In the genomic region with DNA sequence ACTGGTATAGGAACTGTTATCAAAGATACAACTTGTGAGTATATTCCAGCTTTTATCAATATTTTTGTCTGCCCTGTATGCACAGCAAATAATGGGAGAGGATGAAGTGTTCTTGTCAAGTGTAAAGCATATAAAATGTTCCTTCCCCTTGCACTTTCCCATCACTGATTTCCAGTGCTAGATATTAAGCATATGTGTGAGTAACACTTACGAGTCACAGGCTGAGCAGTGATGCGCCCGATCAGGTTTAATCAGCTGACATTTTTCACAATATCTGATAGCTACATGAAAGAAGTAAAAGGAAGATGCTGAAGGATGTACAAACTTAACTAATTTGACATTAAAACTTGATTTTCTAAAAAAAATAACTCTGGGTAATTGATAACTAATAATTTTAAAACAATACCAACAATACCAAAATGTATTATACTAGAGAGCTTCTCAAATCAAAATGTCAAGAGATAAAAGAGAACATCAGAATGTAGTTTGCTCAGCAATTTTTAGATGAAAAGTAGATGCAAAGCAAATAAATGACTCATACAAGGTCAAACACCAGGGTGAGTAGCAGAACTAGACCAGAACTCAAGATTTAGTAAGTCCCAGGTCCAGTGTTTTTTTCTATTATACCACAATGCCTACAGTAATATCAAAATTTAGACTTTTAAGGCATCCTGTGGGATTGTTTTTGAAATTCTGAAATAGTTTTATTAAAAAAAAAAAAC, we compare ENCODE assay signal across 13 cellular contexts. TPM values are rescaled to one million over a fixed set of nuclear protein-coding genes. Genes with fewer than 3 reads are reported as not detected.
DNase-seq lines count a peak whose midpoint lies in the region; ATAC-seq, FAIRE-seq and TF ChIP-seq lines count a peak whose summit lies in the region.
"Had no signal": no experiment of that assay in that cellular context is flagged by ENCODE, and none has a peak within 500 bp of the region (broad histone marks: within the 10 kb centered on the region; RNA-seq: fewer than 3 reads in every experiment).

No MANE protein-coding gene starts in this region.

- DNase-seq in H54 (ENCODE audit: insufficient read length, low spot score) (no peak), foreskin keratinocyte (peak; percentile 9 to 33), COLO668 (lab: John Stamatoyannopoulos, UW; ENCODE audit: unreplicated experiment) (no peak), suprapubic skin (ENCODE audit: low spot score in 2 of 2) (no peak), NCI-H1105 treated with DMSO at 0.1 percent for 48 hours (lab: John Stamatoyannopoulos, UW) (no peak)
- no peak for DNase-seq in activated T-helper 2 cell treated with anti-CD3 and anti-CD28 coated beads, Interferon-gamma antibody, Interleukin-2, Interleukin-4, amounts not matched to agents 10 μg/mL and 5 μg/mL and 100 μg/mL, durations not matched to agents 14 hours and 24 hours and 36 hours (ENCODE audit: low spot score)
- DNase-seq: esophagus squamous epithelium, midbrain, right lobe of liver, WERI-Rb-1 had no signal

- no peak for TF ChIP-seq CTCF in foreskin keratinocyte (conservative IDR thresholded peaks at IDR 0.05)
- TF ChIP-seq CTCF in suprapubic skin (IDR thresholded peaks at IDR 0.05) = no peak

- no peak for TF ChIP-seq POLR2A in H54 (IDR thresholded peaks at IDR 0.05; ENCODE audit: low read depth, low read length)
- no peak for TF ChIP-seq POLR2A in suprapubic skin (IDR thresholded peaks at IDR 0.05)

- no peak overlapping the region for H2AFZ ChIP-seq in ACC112 (ENCODE audit: low read length, unreplicated experiment)

- H3K79me2 ChIP-seq in ACC112 (ENCODE audit: control insufficient read depth, insufficient read depth, low read length, unreplicated experiment) = peaks cover 5% of the 10 kb centered on the region

- no peaks in the 10 kb centered on the region for H3K27me3 ChIP-seq in ACC112 (ENCODE audit: insufficient read depth, low read length)
- H3K27me3 ChIP-seq in foreskin keratinocyte = no peaks in the 10 kb centered on the region
- no peaks in the 10 kb centered on the region for H3K27me3 ChIP-seq in suprapubic skin
- H3K27me3 ChIP-seq: esophagus squamous epithelium, right lobe of liver had no signal

- intact Hi-C loops in activated T-helper 2 cell treated with anti-CD3 and anti-CD28 coated beads, Interferon-gamma antibody, Interleukin-2, Interleukin-4, amounts not matched to agents 10 μg/mL and 5 μg/mL and 100 μg/mL, durations not matched to agents 14 hours and 24 hours and 36 hours (cut with micrococcal nuclease) = loop anchor here (1.0 to 5.0 kb wide), 2 partner anchors 35 to 56 kb away; no protein-coding TSS in a partner anchor

- no peaks in the 10 kb centered on the region for H3K27me3 Mint-ChIP-seq in activated T-helper 2 cell treated with anti-CD3 and anti-CD28 coated beads, Interferon-gamma antibody, Interleukin-2, Interleukin-4, amounts not matched to agents 10 μg/mL and 5 μg/mL and 100 μg/mL, durations not matched to agents 14 hours and 24 hours and 36 hours (ENCODE audit: low read depth)

- H3K27ac ChIP-seq in ACC112 (ENCODE audit: low read depth, low read length) = peak overlapping the region; percentile 82
- no peak overlapping the region for H3K27ac ChIP-seq in foreskin keratinocyte
- no peak overlapping the region for H3K27ac ChIP-seq in suprapubic skin
- H3K27ac ChIP-seq: esophagus squamous epithelium, right lobe of liver, WERI-Rb-1 had no signal

- no peak overlapping the region for H3K4me3 Mint-ChIP-seq in activated T-helper 2 cell treated with anti-CD3 and anti-CD28 coated beads, Interferon-gamma antibody, Interleukin-2, Interleukin-4, amounts not matched to agents 10 μg/mL and 5 μg/mL and 100 μg/mL, durations not matched to agents 14 hours and 24 hours and 36 hours (ENCODE audit: low read depth)

- H3K4me3 ChIP-seq in ACC112 (ENCODE audit: low read depth, low read length) = no peak overlapping the region
- H3K4me3 ChIP-seq in suprapubic skin = no peak overlapping the region
- H3K4me3 ChIP-seq: esophagus squamous epithelium, right lobe of liver had no signal

- H3K4me1 Mint-ChIP-seq in activated T-helper 2 cell treated with anti-CD3 and anti-CD28 coated beads, Interferon-gamma antibody, Interleukin-2, Interleukin-4, amounts not matched to agents 10 μg/mL and 5 μg/mL and 100 μg/mL, durations not matched to agents 14 hours and 24 hours and 36 hours (ENCODE audit: low read depth) = peaks cover 25% of the 10 kb centered on the region

- TF ChIP-seq EP300 in suprapubic skin (IDR thresholded peaks at IDR 0.05) = no peak

- peak; percentile 87 for ATAC-seq in foreskin keratinocyte
- ATAC-seq in HG03342 (IDR thresholded peaks at IDR 0.05; ENCODE audit: unreplicated experiment) = no peak

- peaks cover 14% of the 10 kb centered on the region for H3K9me3 Mint-ChIP-seq in activated T-helper 2 cell treated with anti-CD3 and anti-CD28 coated beads, Interferon-gamma antibody, Interleukin-2, Interleukin-4, amounts not matched to agents 10 μg/mL and 5 μg/mL and 100 μg/mL, durations not matched to agents 14 hours and 24 hours and 36 hours

- H3K4me1 ChIP-seq in ACC112 (ENCODE audit: control insufficient read depth, insufficient read depth, low read length, unreplicated experiment) (peaks cover 32% of the 10 kb centered on the region), foreskin keratinocyte (peaks cover 7% of the 10 kb centered on the region), suprapubic skin (no peaks in the 10 kb centered on the region)
- H3K4me1 ChIP-seq: right lobe of liver had no signal

- H3K36me3 ChIP-seq in ACC112 (ENCODE audit: insufficient read depth, low read length) (peaks cover 6% of the 10 kb centered on the region; the same call in 1 of the 2 replicates), suprapubic skin (peaks cover 23% of the 10 kb centered on the region)

- peak overlapping the region; percentile 59 for H3K27ac Mint-ChIP-seq in activated T-helper 2 cell treated with anti-CD3 and anti-CD28 coated beads, Interferon-gamma antibody, Interleukin-2, Interleukin-4, amounts not matched to agents 10 μg/mL and 5 μg/mL and 100 μg/mL, durations not matched to agents 14 hours and 24 hours and 36 hours

- 77% methylated on average over 3 of the region's 3 CpGs for WGBS in suprapubic skin

- peaks cover 74% of the 10 kb centered on the region for H3K36me3 Mint-ChIP-seq in activated T-helper 2 cell treated with anti-CD3 and anti-CD28 coated beads, Interferon-gamma antibody, Interleukin-2, Interleukin-4, amounts not matched to agents 10 μg/mL and 5 μg/mL and 100 μg/mL, durations not matched to agents 14 hours and 24 hours and 36 hours (ENCODE audit: low read depth)

- H3K9me3 ChIP-seq in suprapubic skin = no peaks in the 10 kb centered on the region
- H3K9me3 ChIP-seq: esophagus squamous epithelium, right lobe of liver had no signal

- peak; percentile 83 for FAIRE-seq in H54 (lab: Jason Lieb, UNC)
- FAIRE-seq: D721Med had no signal

RNA-seq across cellular contexts. Expression of a gene that starts 56.4 kb away (rescaled TPM):
- total RNA-seq in activated T-helper 2 cell treated with anti-CD3 and anti-CD28 coated beads, Interferon-gamma antibody, Interleukin-2, Interleukin-4, amounts not matched to agents 10 μg/mL and 5 μg/mL and 100 μg/mL, durations not matched to agents 14 hours and 24 hours and 36 hours = 59.0 and 63.3 TPM in 2 replicates
- 61.7 and 67.2 TPM in 2 replicates for total RNA-seq in foreskin keratinocyte
- polyA plus RNA-seq in foreskin keratinocyte = 14.7 and 19.7 TPM in 2 replicates
- total RNA-seq in suprapubic skin = 10 to 100 TPM; 48.2 to 92.9 (median 69.5) TPM

Comparison
In these comparisons a context has a peak if more than half of its experiments do, and no peak if none do; other contexts are left out.
1. DNase-seq: peak in foreskin keratinocyte (2 of 2); none in H54 (single experiment), activated T-helper 2 cell treated with anti-CD3 and anti-CD28 coated beads, Interferon-gamma antibody, Interleukin-2, Interleukin-4, amounts not matched to agents 10 μg/mL and 5 μg/mL and 100 μg/mL, durations not matched to agents 14 hours and 24 hours and 36 hours (single experiment), COLO668 (single experiment), suprapubic skin (0 of 2) and NCI-H1105 treated with DMSO at 0.1 percent for 48 hours (single experiment).